Comparison of ENCODE assay signal across 8 cellular contexts in genomic region chr5:54785729-54786548, GRCh38.
DNase-seq lines count a peak whose midpoint lies in the region; ATAC-seq and TF ChIP-seq lines count a peak whose summit lies in the region.

No MANE protein-coding gene starts in this region.

- TF ChIP-seq POLR2A in thyroid gland (IDR thresholded peaks at IDR 0.05), result no peak

- no peaks in the 10 kb centered on the region for H3K9me3 ChIP-seq in thyroid gland

- no peaks in the 10 kb centered on the region for H3K36me3 ChIP-seq in thyroid gland

- no peak overlapping the region for H3K27ac ChIP-seq in thyroid gland

- ATAC-seq in HG02588 (IDR thresholded peaks at IDR 0.05; ENCODE audit: unreplicated experiment) (peak; percentile 89), Right ventricle myocardium superior (ENCODE audit: poor library complexity) (peak; percentile 93)

- peaks cover 0 to 6% of the 10 kb centered on the region in 2 donors for H3K4me1 ChIP-seq in thyroid gland

- TF ChIP-seq CTCF in thyroid gland (IDR thresholded peaks at IDR 0.05), result peak in 3 of 6 experiments; percentile 20 to 27 (median 24)

- WGBS in thyroid gland, 2 donors, result 58 to 62% methylated on average over 9 of the region's 9 CpGs

- intact Hi-C loops in Right ventricle myocardium superior (cut with DNase I) (no loop called here), thyroid gland (cut with DNase I) (no loop called here)

- no peaks in the 10 kb centered on the region for H3K27me3 ChIP-seq in thyroid gland

- no peak overlapping the region for H3K4me3 ChIP-seq in thyroid gland (replicated peaks in 1 of 3)

- DNase-seq in C1 segment of cervical spinal cord (lab: John Stamatoyannopoulos, UW) (peak in 10 of 14 donors; percentile 31 to 74 (median 55)), OCI-M2 (lab: John Stamatoyannopoulos, UW; ENCODE audit: unreplicated experiment) (peak; percentile 3), Right ventricle myocardium superior (peak; percentile 66), thyroid gland (peak; percentile 75 to 85), cortex of kidney (lab: John Stamatoyannopoulos, UW) (no peak), DMS53 treated with DMSO at 0.1 percent for 48 hours (lab: John Stamatoyannopoulos, UW; ENCODE audit: unreplicated experiment) (no peak)
- no peak for DNase-seq in stimulated activated CD8-positive, alpha-beta memory T cell treated with anti-CD3 and anti-CD28 coated beads, Interleukin-4, amount 100 ng/mL, for 48 hours

Comparison
In these comparisons a context has a peak if more than half of its experiments do, and no peak if none do; other contexts are left out.
1. DNase-seq: peak in C1 segment of cervical spinal cord (10 of 14), OCI-M2 (single experiment), Right ventricle myocardium superior (single experiment) and thyroid gland (2 of 2); none in stimulated activated CD8-positive, alpha-beta memory T cell treated with anti-CD3 and anti-CD28 coated beads, Interleukin-4, amount 100 ng/mL, for 48 hours (single experiment), cortex of kidney (single experiment) and DMS53 treated with DMSO at 0.1 percent for 48 hours (single experiment).